In genomic region chr14:99941211-99941610, GRCh38 we compare ENCODE assay signal across 11 cellular contexts.
"Had no signal": no experiment of that assay in that cellular context is flagged by ENCODE, and none has a peak within 500 bp of the region (broad histone marks: within the 10 kb centered on the region; RNA-seq: fewer than 3 reads in every experiment).

No MANE protein-coding gene starts in this region.

- H3K4me3 ChIP-seq: GM23248, GM23338, HAP-1 had no signal

- H2AFZ ChIP-seq: GM23248, GM23338 had no signal

- H3K4me1 ChIP-seq: HAP-1 had no signal

- H3K36me3 ChIP-seq: HAP-1 had no signal

- H3K27ac ChIP-seq: GM23248 had no signal

- DNase-seq: GM23248, GOT3, H7, H9, HCEC 1CT, HFFc6 had no signal

- H3K9ac ChIP-seq: GM23248 had no signal

- ATAC-seq: GM23338, HCT116 had no signal

- FAIRE-seq: H1, H54 had no signal

- H3K9me3 ChIP-seq: HAP-1 had no signal

- H3K4me2 ChIP-seq: GM23338 had no signal
